In the genomic region with DNA sequence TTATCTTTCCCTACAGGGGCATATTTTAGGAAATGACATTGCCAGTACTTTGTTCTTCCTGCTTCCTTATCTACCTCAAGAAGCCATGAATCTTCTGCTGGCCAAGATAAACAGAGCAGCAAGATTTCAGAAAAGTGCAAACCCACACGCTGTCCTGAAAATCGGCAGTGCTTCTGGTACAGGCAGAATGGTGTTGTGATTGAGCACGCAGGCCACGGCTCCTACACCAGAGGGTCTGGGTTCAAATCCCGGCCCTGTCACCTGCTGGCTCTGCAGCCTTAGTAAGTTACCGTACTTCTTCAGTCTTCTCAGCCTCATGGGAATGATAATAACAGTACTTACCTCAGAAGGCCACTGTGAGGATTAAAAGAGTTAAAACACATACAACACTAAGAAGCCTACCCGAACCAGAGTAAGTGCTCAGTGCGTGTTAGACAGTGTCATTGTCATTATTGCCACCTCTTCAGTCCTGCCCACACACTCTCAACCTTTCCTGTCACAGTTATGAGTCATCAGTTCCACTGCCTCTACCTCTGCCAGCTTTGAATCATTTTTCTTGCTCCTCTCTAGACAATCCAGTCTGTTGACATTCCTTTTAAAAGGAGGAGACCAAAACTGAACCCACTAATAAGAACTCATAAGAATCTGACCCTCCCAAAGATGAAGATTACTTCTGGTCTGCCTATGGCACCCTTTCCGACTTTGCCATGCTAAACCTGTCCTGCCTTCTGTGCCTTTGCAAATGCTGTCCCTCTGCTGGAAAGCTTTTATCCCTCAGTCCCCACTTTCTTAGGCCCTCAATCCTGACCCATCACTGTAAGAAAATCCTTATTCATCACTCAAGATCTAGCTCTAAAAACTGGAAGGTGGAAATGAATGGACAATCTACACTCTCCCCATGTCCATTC, we compare ENCODE assay signal across 8 cellular contexts. TPM values are rescaled to one million over a fixed set of nuclear protein-coding genes. Genes with fewer than 3 reads are reported as not detected.
DNase-seq lines count a peak whose midpoint lies in the region; ATAC-seq and TF ChIP-seq lines count a peak whose summit lies in the region.

No MANE protein-coding gene starts in this region.

- H3K36me3 Mint-ChIP-seq in type B pancreatic cell: peaks cover 6% of the 10 kb centered on the region
- H3K36me3 Mint-ChIP-seq in nephron progenitor cell (ENCODE audit: low read depth): no peaks in the 10 kb centered on the region

- H3K4me1 Mint-ChIP-seq in type B pancreatic cell (ENCODE audit: unreplicated experiment) (peaks cover 12% of the 10 kb centered on the region), nephron progenitor cell (no peaks in the 10 kb centered on the region)

- H3K4me1 ChIP-seq in adipocyte (ENCODE audit: control insufficient read depth, insufficient read depth, low read length): peaks cover 11% of the 10 kb centered on the region
- peaks cover 60% of the 10 kb centered on the region for H3K4me1 ChIP-seq in lower lobe of right lung

- H3K27me3 ChIP-seq in adipocyte (replicated peaks; ENCODE audit: control insufficient read depth, insufficient read depth, low read length): peaks cover 12% of the 10 kb centered on the region
- no peaks in the 10 kb centered on the region for H3K27me3 ChIP-seq in lower lobe of right lung (ENCODE audit: low read depth)

- no peaks in the 10 kb centered on the region for H3K36me3 ChIP-seq in adipocyte (ENCODE audit: control insufficient read depth, insufficient read depth, low read length, severe bottlenecking)
- H3K36me3 ChIP-seq in lower lobe of right lung: no peaks in the 10 kb centered on the region

- H3K4me3 Mint-ChIP-seq in type B pancreatic cell: peak overlapping the region; percentile 69
- H3K4me3 Mint-ChIP-seq in nephron progenitor cell: no peak overlapping the region

- H3K27ac Mint-ChIP-seq in type B pancreatic cell (peak overlapping the region; percentile 96), nephron progenitor cell (no peak overlapping the region)

- intact Hi-C loops in lower lobe of right lung (cut with DNase I): no loop called here

- no peaks in the 10 kb centered on the region for H3K9me3 Mint-ChIP-seq in type B pancreatic cell
- H3K9me3 Mint-ChIP-seq in nephron progenitor cell: no peaks in the 10 kb centered on the region

- H3K27me3 Mint-ChIP-seq in type B pancreatic cell: peaks cover 28% of the 10 kb centered on the region
- peaks cover 62% of the 10 kb centered on the region for H3K27me3 Mint-ChIP-seq in nephron progenitor cell (ENCODE audit: low read depth, poor library complexity)

- TF ChIP-seq CTCF in lower lobe of right lung (IDR thresholded peaks at IDR 0.05) (no peak), type B pancreatic cell (conservative IDR thresholded peaks at IDR 0.05) (no peak), nephron progenitor cell (IDR thresholded peaks at IDR 0.05) (no peak)

- H3K9me3 ChIP-seq in adipocyte (ENCODE audit: control insufficient read depth, low read length) (no peaks in the 10 kb centered on the region), lower lobe of right lung (no peaks in the 10 kb centered on the region)

- ATAC-seq in GM18858 (IDR thresholded peaks at IDR 0.05; ENCODE audit: unreplicated experiment): peak; percentile 83
- ATAC-seq in HG02981 (IDR thresholded peaks at IDR 0.05; ENCODE audit: unreplicated experiment): peak; percentile 81
- peak; percentile 84 to 90 for ATAC-seq in lower lobe of right lung

- H3K4me3 ChIP-seq in adipocyte (ENCODE audit: low read length) (no peak overlapping the region), lower lobe of right lung (no peak overlapping the region)

- DNase-seq in RPMI7951 (ENCODE audit: low read depth) (peak; percentile 37), adipocyte (ENCODE audit: low read depth) (peak; percentile 6), lower lobe of right lung (peak; percentile 52), type B pancreatic cell (ENCODE audit: extremely low spot score, unreplicated experiment) (no peak), nephron progenitor cell (no peak), globus pallidus (ENCODE audit: low spot score) (no peak)

- peak overlapping the region; percentile 78 for H3K27ac ChIP-seq in lower lobe of right lung

- no peak overlapping the region for H3K9ac ChIP-seq in adipocyte (ENCODE audit: low read length)

RNA-seq across cellular contexts. Expression of gene MPZL3, which starts 10.7 kb away (rescaled TPM):
- total RNA-seq in RPMI7951 (2014; rRNA removed; shearing (Covaris generic)): 0.68 and 0.72 TPM in 2 replicates
- 12.8 TPM for total RNA-seq in lower lobe of right lung
- 10.2 and 32.1 TPM in 2 replicates for total RNA-seq in type B pancreatic cell (ENCODE audit: low replicate concordance)

RNA-seq across cellular contexts. Expression of gene JAML, which starts 16.6 kb away (rescaled TPM):
- total RNA-seq in RPMI7951 (2014; rRNA removed; shearing (Covaris generic)): not detected in 2 replicates
- total RNA-seq in lower lobe of right lung: 163 TPM
- total RNA-seq in type B pancreatic cell (ENCODE audit: low replicate concordance): 0.19 and 0.57 TPM in 2 replicates

RNA-seq across cellular contexts. Expression of gene MPZL2, which starts 22.7 kb away (rescaled TPM):
- 0.72 TPM in 1 of 2 replicates, not detected in the other for total RNA-seq in RPMI7951 (2014; rRNA removed; shearing (Covaris generic))
- total RNA-seq in lower lobe of right lung (85.3 TPM), type B pancreatic cell (ENCODE audit: low replicate concordance) (32.7 and 113 TPM in 2 replicates)

Comparison
In these comparisons a context has a peak if more than half of its experiments do, and no peak if none do; other contexts are left out.
1. DNase-seq: peak in RPMI7951 (single experiment), adipocyte (single experiment) and lower lobe of right lung (single experiment); none in type B pancreatic cell (single experiment), nephron progenitor cell (single experiment) and globus pallidus (single experiment).
2. RNA of gene JAML, which starts 16.6 kb away (total RNA-seq): 163 TPM in lower lobe of right lung (single experiment); 0.19 to 0.57 TPM in type B pancreatic cell and not detected in RPMI7951; every median in the first group is over 100 times any median in the second.
3. RNA of gene MPZL2, which starts 22.7 kb away (total RNA-seq): 85.3 TPM in lower lobe of right lung (single experiment) and 32.7 to 113 TPM in type B pancreatic cell; 0.72 TPM in RPMI7951; every median in the first group is over 10 times any median in the second.
4. Peak in every context shown above with its lines, with median percentiles within 50 percentile points of each other: ATAC-seq.